In genomic region chr1:183498342-183498991, GRCh38 we compare ENCODE assay signal across 19 cellular contexts. TPM values are rescaled to one million over a fixed set of nuclear protein-coding genes. Genes with fewer than 3 reads are reported as not detected.
DNase-seq lines count a peak whose midpoint lies in the region; ATAC-seq and TF ChIP-seq lines count a peak whose summit lies in the region.
"Had no signal": no experiment of that assay in that cellular context is flagged by ENCODE, and none has a peak within 500 bp of the region (broad histone marks: within the 10 kb centered on the region; RNA-seq: fewer than 3 reads in every experiment).

No MANE protein-coding gene starts in this region.

- peaks cover 2% of the 10 kb centered on the region for H3K36me3 Mint-ChIP-seq in activated naive CD4-positive, alpha-beta T cell treated with anti-CD3 and anti-CD28 coated beads, Interleukin-2, amount 50 U/mL, for 24 hours
- peaks cover 11% of the 10 kb centered on the region for H3K36me3 Mint-ChIP-seq in type B pancreatic cell

- CTCF ChIA-PET in OCI-LY7 (lab: Charles Lee; ENCODE audit: unreplicated experiment) = no interaction called here

- POLR2A ChIA-PET in OCI-LY7 (lab: Charles Lee) = interaction anchor here (0.8 to 2.3 kb wide), 8 partner anchors 10 to 128 kb away, joined by 3 to 9 read pairs (median 4); no protein-coding TSS in a partner anchor

- peaks cover 100% of the 10 kb centered on the region for H3K79me2 ChIP-seq in OCI-LY7 (ENCODE audit: insufficient read depth, low read depth, low read length)

- H3K9me3 Mint-ChIP-seq in activated naive CD4-positive, alpha-beta T cell treated with anti-CD3 and anti-CD28 coated beads, Interleukin-2, amount 50 U/mL, for 24 hours = no peaks in the 10 kb centered on the region
- H3K9me3 Mint-ChIP-seq in type B pancreatic cell = no peaks in the 10 kb centered on the region

- ATAC-seq in GM21381 (IDR thresholded peaks at IDR 0.05; ENCODE audit: unreplicated experiment) = no peak
- ATAC-seq: pancreas had no signal

- no peak for DNase-seq in activated naive CD4-positive, alpha-beta T cell treated with Interleukin-2 at 50 U/mL for 16 hours
- peak; percentile 52 for DNase-seq in OCI-LY7 (ENCODE audit: low spot score)
- peak; percentile 12 for DNase-seq in central memory CD4-positive, alpha-beta T cell
- no peak for DNase-seq in type B pancreatic cell (ENCODE audit: extremely low spot score, unreplicated experiment)
- no peak for DNase-seq in NCI-H446 (lab: John Stamatoyannopoulos, UW)
- DNase-seq: activated effector memory CD4-positive, alpha-beta T cell treated with anti-CD3 and anti-CD28 coated beads, Interleukin-2, amount 50 U/mL, for 16 hours; colonic mucosa; COR-L47; islet precursor cell; Kasumi-1; NCI-H1092; NCI-H2107; NCI-H774; pancreas; Peyer's patch had no signal

- H3K27ac ChIP-seq in OCI-LY7 (ENCODE audit: low read depth, low read length, poor library complexity, severe bottlenecking) (peak overlapping the region; percentile 67), thymus (ENCODE audit: low read depth) (peak overlapping the region; percentile 70)
- H3K27ac ChIP-seq: colonic mucosa, pancreas, Peyer's patch, SK-N-MC had no signal

- H2AFZ ChIP-seq in OCI-LY7 (ENCODE audit: low read length) = no peak overlapping the region

- H3K27ac Mint-ChIP-seq in activated naive CD4-positive, alpha-beta T cell treated with anti-CD3 and anti-CD28 coated beads, Interleukin-2, amount 50 U/mL, for 24 hours = peak overlapping the region; percentile 35
- no peak overlapping the region for H3K27ac Mint-ChIP-seq in type B pancreatic cell

- H3K4me3 ChIP-seq in OCI-LY7 (ENCODE audit: low read depth, low read length, poor library complexity, severe bottlenecking) (peak overlapping the region; percentile 12), thymus (ENCODE audit: low read length) (no peak overlapping the region)
- H3K4me3 ChIP-seq: colonic mucosa, pancreas, Peyer's patch, SK-N-MC had no signal

- H3K4me2 ChIP-seq in OCI-LY7 (ENCODE audit: low read length) = peak overlapping the region; percentile 62

- 46% methylated on average over 6 of the region's 6 CpGs for WGBS in thymus

- TF ChIP-seq CTCF in OCI-LY7 (conservative IDR thresholded peaks at IDR 0.05; ENCODE audit: low read length) (no peak), type B pancreatic cell (conservative IDR thresholded peaks at IDR 0.05) (no peak)

- H4K20me1 ChIP-seq in OCI-LY7 (ENCODE audit: insufficient read depth, low read length) = peaks cover 47% of the 10 kb centered on the region

- no peaks in the 10 kb centered on the region for H3K27me3 Mint-ChIP-seq in activated naive CD4-positive, alpha-beta T cell treated with anti-CD3 and anti-CD28 coated beads, Interleukin-2, amount 50 U/mL, for 24 hours
- no peaks in the 10 kb centered on the region for H3K27me3 Mint-ChIP-seq in type B pancreatic cell

- no TSS peak for BruUV-seq in OCI-LY7 (replicated peaks; lab: Mats Ljungman, UMichigan)

- peaks cover 54% of the 10 kb centered on the region for H3K36me3 ChIP-seq in OCI-LY7 (ENCODE audit: insufficient read depth, low read length)
- no peaks in the 10 kb centered on the region for H3K36me3 ChIP-seq in thymus (ENCODE audit: control insufficient read depth, insufficient read depth)
- H3K36me3 ChIP-seq: colonic mucosa, pancreas, Peyer's patch had no signal

- H3K9me3 ChIP-seq in OCI-LY7 (ENCODE audit: low read length) = no peaks in the 10 kb centered on the region; the same call in 1 of the 2 replicates
- H3K9me3 ChIP-seq in thymus (ENCODE audit: control insufficient read depth) = no peaks in the 10 kb centered on the region
- H3K9me3 ChIP-seq: colonic mucosa, pancreas, Peyer's patch had no signal

- intact Hi-C loops in OCI-LY7 (cut with micrococcal nuclease; ENCODE audit: unreplicated experiment) = loop anchor here (2.0 kb wide), 1 partner anchor 18 kb away; no protein-coding TSS in a partner anchor

- peak overlapping the region; percentile 27 for H3K4me3 Mint-ChIP-seq in activated naive CD4-positive, alpha-beta T cell treated with anti-CD3 and anti-CD28 coated beads, Interleukin-2, amount 50 U/mL, for 24 hours
- H3K4me3 Mint-ChIP-seq in type B pancreatic cell = no peak overlapping the region

- no peaks in the 10 kb centered on the region for H3K9me2 ChIP-seq in OCI-LY7 (ENCODE audit: insufficient read depth, low read length)

- H3K4me1 ChIP-seq in OCI-LY7 (ENCODE audit: insufficient read depth, low read length, poor library complexity, severe bottlenecking) (peaks cover 100% of the 10 kb centered on the region), thymus (ENCODE audit: control insufficient read depth, insufficient read depth, low read length) (peaks cover 11% of the 10 kb centered on the region)
- H3K4me1 ChIP-seq: colonic mucosa, Peyer's patch had no signal

- peaks cover 84% of the 10 kb centered on the region for H3K4me1 Mint-ChIP-seq in activated naive CD4-positive, alpha-beta T cell treated with anti-CD3 and anti-CD28 coated beads, Interleukin-2, amount 50 U/mL, for 24 hours
- no peaks in the 10 kb centered on the region for H3K4me1 Mint-ChIP-seq in type B pancreatic cell (ENCODE audit: unreplicated experiment)

- no peaks in the 10 kb centered on the region for H3K27me3 ChIP-seq in thymus (ENCODE audit: control insufficient read depth, insufficient read depth)
- H3K27me3 ChIP-seq: colonic mucosa, pancreas, Peyer's patch had no signal

RNA-seq across cellular contexts. Expression of gene SMG7, which starts 26.2 kb away (rescaled TPM):
- 36.4 and 45.0 TPM in 2 replicates for total RNA-seq in OCI-LY7 (2014; rRNA removed; shearing (Covaris generic))
- total RNA-seq in OCI-LY7 (2022) (172 and 185 TPM in 2 replicates), type B pancreatic cell (ENCODE audit: low replicate concordance) (63.4 and 69.6 TPM in 2 replicates)
- polyA plus RNA-seq in thymus = 22.9 TPM

Comparison
In these comparisons a context has a peak if more than half of its experiments do, and no peak if none do; other contexts are left out.
1. DNase-seq: peak in OCI-LY7 (single experiment) and central memory CD4-positive, alpha-beta T cell (single experiment); none in activated naive CD4-positive, alpha-beta T cell treated with Interleukin-2 at 50 U/mL for 16 hours (single experiment), type B pancreatic cell (single experiment) and NCI-H446 (0 of 2).